In genomic region chr6:170292778-170293164, GRCh38 we compare ENCODE assay signal across 8 cellular contexts.
DNase-seq lines count a peak whose midpoint lies in the region; ATAC-seq lines count a peak whose summit lies in the region.

No MANE protein-coding gene starts in this region.

- ATAC-seq in HG02981 (IDR thresholded peaks at IDR 0.05; ENCODE audit: unreplicated experiment), result no peak

- peak; percentile 39 to 61 for DNase-seq in NCI-H2081 (lab: John Stamatoyannopoulos, UW)
- DNase-seq in NCI-H2081 treated with DMSO at 0.1 percent for 48 hours (lab: John Stamatoyannopoulos, UW), result no peak
- DNase-seq in NCI-H1694 (lab: John Stamatoyannopoulos, UW), result peak; percentile 48
- peak; percentile 50 for DNase-seq in ecto neural progenitor cell (ENCODE audit: low spot score)
- peak; percentile 65 for DNase-seq in retina
- DNase-seq in NOMO-1 treated with dmso at 0.1 percent for 144 hours (lab: John Stamatoyannopoulos, UW; ENCODE audit: unreplicated experiment), result no peak
- DNase-seq in DMS114 treated with DMSO at 0.1 percent for 48 hours (lab: John Stamatoyannopoulos, UW; ENCODE audit: unreplicated experiment), result no peak

Comparison
In these comparisons a context has a peak if more than half of its experiments do, and no peak if none do; other contexts are left out.
1. DNase-seq: peak in NCI-H2081 (2 of 2), NCI-H1694 (single experiment), ecto neural progenitor cell (single experiment) and retina (single experiment); none in NCI-H2081 treated with DMSO at 0.1 percent for 48 hours (single experiment), NOMO-1 treated with dmso at 0.1 percent for 144 hours (single experiment) and DMS114 treated with DMSO at 0.1 percent for 48 hours (single experiment).